33 cellular contexts compared by ENCODE assay signal in genomic region chr6:43746071-43746470, GRCh38. TPM values are rescaled to one million over a fixed set of nuclear protein-coding genes. Genes with fewer than 3 reads are reported as not detected.
DNase-seq lines count a peak whose midpoint lies in the region; ATAC-seq, FAIRE-seq and TF ChIP-seq lines count a peak whose summit lies in the region.
"Had no signal": no experiment of that assay in that cellular context is flagged by ENCODE, and none has a peak within 500 bp of the region (broad histone marks: within the 10 kb centered on the region; RNA-seq: fewer than 3 reads in every experiment).

No MANE protein-coding gene starts in this region.

- H3K36me3 ChIP-seq in osteoblast (ENCODE audit: insufficient read depth, low read length), result no peaks in the 10 kb centered on the region
- H3K36me3 ChIP-seq in gastroesophageal sphincter, result no peaks in the 10 kb centered on the region
- no peaks in the 10 kb centered on the region for H3K36me3 ChIP-seq in left ventricle myocardium inferior
- H3K36me3 ChIP-seq: gastrocnemius medialis, Peyer's patch had no signal

- intact Hi-C loops in left ventricle myocardium inferior (cut with micrococcal nuclease), result no loop called here

- H3K9me3 Mint-ChIP-seq in activated T-cell treated with anti-CD3 and anti-CD28 coated beads, Interleukin-2, amount 50 U/mL, for 4 hours, result no peaks in the 10 kb centered on the region
- H3K9me3 Mint-ChIP-seq in chondrocyte (ENCODE audit: low read depth), result no peaks in the 10 kb centered on the region
- H3K9me3 Mint-ChIP-seq: activated naive CD8-positive, alpha-beta T cell treated with anti-CD3 and anti-CD28 coated beads, Interleukin-2, amount 10 ng/mL, durations not matched to agents 7 days and 5 days; CD8-positive, alpha-beta T cell; central memory CD8-positive, alpha-beta T cell; memory B cell had no signal

- TF ChIP-seq CTCF in chondrocyte (IDR thresholded peaks at IDR 0.05) (no peak), osteoblast (IDR thresholded peaks at IDR 0.05; ENCODE audit: extremely low read depth, low read depth, low read length) (no peak), gastroesophageal sphincter (IDR thresholded peaks at IDR 0.05) (no peak), left ventricle myocardium inferior (IDR thresholded peaks at IDR 0.05; ENCODE audit: borderline replicate concordance) (no peak)

- H3K36me3 Mint-ChIP-seq in activated T-cell treated with anti-CD3 and anti-CD28 coated beads, Interleukin-2, amount 50 U/mL, for 4 hours (ENCODE audit: insufficient read depth), result no peaks in the 10 kb centered on the region
- no peaks in the 10 kb centered on the region for H3K36me3 Mint-ChIP-seq in chondrocyte (ENCODE audit: low read depth)
- H3K36me3 Mint-ChIP-seq: activated naive CD8-positive, alpha-beta T cell treated with anti-CD3 and anti-CD28 coated beads, Interleukin-2, amount 10 ng/mL, durations not matched to agents 7 days and 5 days; CD8-positive, alpha-beta T cell; memory B cell had no signal

- H3K27me3 ChIP-seq in osteoblast (ENCODE audit: insufficient read depth, low read length) (peaks cover 3% of the 10 kb centered on the region), gastroesophageal sphincter (no peaks in the 10 kb centered on the region), left ventricle myocardium inferior (ENCODE audit: low read depth) (peaks cover 5% of the 10 kb centered on the region)
- H3K27me3 ChIP-seq: gastrocnemius medialis, Peyer's patch had no signal

- H3K4me3 ChIP-seq in osteoblast (ENCODE audit: insufficient read depth, low read length) (no peak overlapping the region), gastroesophageal sphincter (no peak overlapping the region), left ventricle myocardium inferior (no peak overlapping the region)
- H3K4me3 ChIP-seq: gastrocnemius medialis, Peyer's patch had no signal

- no peak for ATAC-seq in activated T-cell treated with anti-CD3 and anti-CD28 coated beads, Interleukin-2, amount 50 U/mL, for 4 hours
- no peak for ATAC-seq in gastroesophageal sphincter
- ATAC-seq: CD8-positive, alpha-beta T cell; gastrocnemius medialis had no signal

- H4K20me1 ChIP-seq in osteoblast (ENCODE audit: insufficient read depth, low read length), result no peaks in the 10 kb centered on the region

- no peaks in the 10 kb centered on the region for H3K79me2 ChIP-seq in osteoblast (ENCODE audit: insufficient read depth, low read length)

- no peak overlapping the region for H3K27ac Mint-ChIP-seq in chondrocyte (ENCODE audit: unreplicated experiment)
- H3K27ac Mint-ChIP-seq: activated naive CD8-positive, alpha-beta T cell treated with anti-CD3 and anti-CD28 coated beads, Interleukin-2, amount 10 ng/mL, durations not matched to agents 7 days and 5 days; CD8-positive, alpha-beta T cell; memory B cell had no signal

- peak; percentile 2 to 8 for DNase-seq in activated T-cell treated with anti-CD3 and anti-CD28 coated beads, Interleukin-2, amount 50 U/mL, for 48 hours
- no peak for DNase-seq in activated T-cell treated with anti-CD3 and anti-CD28 coated beads, Interleukin-2, amount 50 U/mL, for 4 hours
- DNase-seq in chondrocyte (ENCODE audit: low spot score) (peak; percentile 0), osteoblast (ENCODE audit: insufficient read length, low spot score, missing footprints) (no peak), urothelium cell line (ENCODE audit: low spot score) (no peak), NCI-H2107 (lab: John Stamatoyannopoulos, UW) (no peak), left ventricle myocardium inferior (no peak)
- DNase-seq: activated CD4-positive, alpha-beta T cell treated with anti-CD3 and anti-CD28 coated beads, Interleukin-2, amount 50 U/mL, for 4 hours; activated CD4-positive, CD25-positive, alpha-beta regulatory T cell; activated gamma-delta T cell; AML-193; CD8-positive, alpha-beta T cell; dermis blood vessel endothelial cell; EL; gastrocnemius medialis; GOT3; hippocampal formation; left cardiac atrium; NCI-H2029 treated with DMSO at 0.1 percent for 48 hours; NCI-H2227 treated with DMSO at 0.1 percent for 48 hours; NCI-H69; nucleus accumbens; SIG-M5; small intestine; stimulated activated CD4-positive, alpha-beta T cell treated with anti-CD3 and anti-CD28 coated beads, Interleukin-2, amount 100 ng/mL, for 24 hours had no signal

- no peak for TF ChIP-seq EP300 in gastroesophageal sphincter (IDR thresholded peaks at IDR 0.05)

- H3K4me1 Mint-ChIP-seq in activated T-cell treated with anti-CD3 and anti-CD28 coated beads, Interleukin-2, amount 50 U/mL, for 4 hours (ENCODE audit: low read depth), result no peaks in the 10 kb centered on the region
- H3K4me1 Mint-ChIP-seq in chondrocyte (ENCODE audit: low read depth), result no peaks in the 10 kb centered on the region
- H3K4me1 Mint-ChIP-seq: activated naive CD8-positive, alpha-beta T cell treated with anti-CD3 and anti-CD28 coated beads, Interleukin-2, amount 10 ng/mL, durations not matched to agents 7 days and 5 days; central memory CD8-positive, alpha-beta T cell; memory B cell had no signal

- peak overlapping the region; percentile 80 for H2AFZ ChIP-seq in osteoblast (ENCODE audit: low read length)

- peak; percentile 5 for FAIRE-seq in urothelium cell line (lab: Jason Lieb, UNC)
- FAIRE-seq: A204.1, GM12892, HTR-8/SVneo, small intestine had no signal

- no peak overlapping the region for H3K27ac ChIP-seq in osteoblast (ENCODE audit: low read depth, low read length)
- no peak overlapping the region for H3K27ac ChIP-seq in gastroesophageal sphincter
- no peak overlapping the region for H3K27ac ChIP-seq in left ventricle myocardium inferior (replicated peaks)
- H3K27ac ChIP-seq: gastrocnemius medialis, Peyer's patch had no signal

- peaks cover 5% of the 10 kb centered on the region for H3K27me3 Mint-ChIP-seq in activated T-cell treated with anti-CD3 and anti-CD28 coated beads, Interleukin-2, amount 50 U/mL, for 4 hours (ENCODE audit: low read depth)
- peaks cover 12% of the 10 kb centered on the region for H3K27me3 Mint-ChIP-seq in chondrocyte (ENCODE audit: low read depth)

- WGBS in gastroesophageal sphincter (ENCODE audit: low coverage in 1 of 2), 2 donors, result 70 to 93% methylated on average over 1 to 2 of the region's 2 CpGs

- no peak overlapping the region for H3K4me2 ChIP-seq in osteoblast (ENCODE audit: insufficient read depth, low read length)

- H3K4me3 Mint-ChIP-seq in activated T-cell treated with anti-CD3 and anti-CD28 coated beads, Interleukin-2, amount 50 U/mL, for 4 hours, result no peak overlapping the region
- H3K4me3 Mint-ChIP-seq in chondrocyte (ENCODE audit: unreplicated experiment), result no peak overlapping the region
- H3K4me3 Mint-ChIP-seq: activated naive CD8-positive, alpha-beta T cell treated with anti-CD3 and anti-CD28 coated beads, Interleukin-2, amount 10 ng/mL, durations not matched to agents 7 days and 5 days; CD8-positive, alpha-beta T cell; central memory CD8-positive, alpha-beta T cell; memory B cell had no signal

- H3K4me1 ChIP-seq in osteoblast (ENCODE audit: insufficient read depth, low read length), result no peaks in the 10 kb centered on the region
- H3K4me1 ChIP-seq in gastroesophageal sphincter, result peaks cover 0 to 13% (median 0%) of the 10 kb centered on the region in 3 donors
- H3K4me1 ChIP-seq in left ventricle myocardium inferior, result no peaks in the 10 kb centered on the region
- H3K4me1 ChIP-seq: gastrocnemius medialis had no signal

- H3K9me3 ChIP-seq in osteoblast (ENCODE audit: low read depth, low read length) (no peaks in the 10 kb centered on the region), gastroesophageal sphincter (no peaks in the 10 kb centered on the region), left ventricle myocardium inferior (replicated peaks) (no peaks in the 10 kb centered on the region)
- H3K9me3 ChIP-seq: gastrocnemius medialis, Peyer's patch had no signal

- TF ChIP-seq POLR2A in gastroesophageal sphincter (IDR thresholded peaks at IDR 0.05), result no peak

RNA-seq across cellular contexts. Expression of gene VEGFA, which starts 23.9 kb away (rescaled TPM):
- total RNA-seq in activated T-cell treated with anti-CD3 and anti-CD28 coated beads, Interleukin-2, amount 50 U/mL, for 4 hours, result 10 to 100 TPM; 28.9 to 44.6 (median 31.8) TPM
- 24.8 to 139 TPM (median 137 TPM) in 3 replicates for total RNA-seq in chondrocyte
- total RNA-seq in osteoblast, result 152 and 193 TPM in 2 replicates
- 10 to 100 TPM; 32.2 to 66.2 (median 40.1) TPM for total RNA-seq in gastroesophageal sphincter
- 359 TPM for total RNA-seq in left ventricle myocardium inferior

RNA-seq across cellular contexts. Expression of gene MRPS18A, which starts 58.5 kb away (rescaled TPM):
- 10 to 100 TPM; 70.0 to 75.1 (median 72.7) TPM for total RNA-seq in activated T-cell treated with anti-CD3 and anti-CD28 coated beads, Interleukin-2, amount 50 U/mL, for 4 hours
- total RNA-seq in chondrocyte, result 26.3 to 27.4 TPM (median 26.8 TPM) in 3 replicates
- total RNA-seq in osteoblast, result 27.5 and 30.4 TPM in 2 replicates
- 10 to 100 TPM; 36.3 to 47.3 (median 38.6) TPM for total RNA-seq in gastroesophageal sphincter
- total RNA-seq in left ventricle myocardium inferior, result 41.8 TPM

Comparison
In these comparisons a context has a peak if more than half of its experiments do, and no peak if none do; other contexts are left out.
1. DNase-seq: peak in activated T-cell treated with anti-CD3 and anti-CD28 coated beads, Interleukin-2, amount 50 U/mL, for 48 hours (2 of 2) and chondrocyte (single experiment); none in activated T-cell treated with anti-CD3 and anti-CD28 coated beads, Interleukin-2, amount 50 U/mL, for 4 hours (single experiment), osteoblast (single experiment), urothelium cell line (single experiment), NCI-H2107 (single experiment) and left ventricle myocardium inferior (single experiment).